In genomic region chr9:95875305-95876137, GRCh38 we compare ENCODE assay signal across 1 cellular context.
TF ChIP-seq lines count a peak whose summit lies in the region.

TSS of gene ERCC6L2 (plus strand) at chr9:95875691. CDS start at chr9:95876039, 348 bp downstream.

TF ChIP-seq in HEK293, 187 proteins besides CTCF, POLR2A, EP300 and RAD21 (continued from another document and continues in another):
- TF ChIP-seq ZNF391 (tag by site-specific recombination; IDR thresholded peaks at IDR 0.05; ENCODE audit: borderline replicate concordance, low read depth) (peak; percentile 23; the same call in 1 of the 2 replicates), ZNF16 (tag by site-specific recombination; IDR thresholded peaks at IDR 0.05; ENCODE audit: low read depth) (no peak), ZBTB1 (tag by site-specific recombination; IDR thresholded peaks at IDR 0.05) (no peak), GFI1B (tag by site-specific recombination; IDR thresholded peaks at IDR 0.05) (no peak), ZNF23 (tag by site-specific recombination; IDR thresholded peaks at IDR 0.05; ENCODE audit: borderline replicate concordance) (no peak), ZNF776 (tag by site-specific recombination; IDR thresholded peaks at IDR 0.05; ENCODE audit: borderline replicate concordance) (no peak), ZNF184 (tag by site-specific recombination; IDR thresholded peaks at IDR 0.05) (no peak), ZNF354C (tag by site-specific recombination; IDR thresholded peaks at IDR 0.05; ENCODE audit: borderline replicate concordance, low read depth) (no peak), ZNF645 (tag by site-specific recombination; IDR thresholded peaks at IDR 0.05) (no peak), ZNF76 (tag by site-specific recombination; IDR thresholded peaks at IDR 0.05; ENCODE audit: borderline replicate concordance, low read depth) (peak; percentile 63; the same call in 1 of the 2 replicates), ZNF777 (tag by site-specific recombination; IDR thresholded peaks at IDR 0.05; ENCODE audit: borderline replicate concordance) (no peak), ZNF175 (tag by site-specific recombination; IDR thresholded peaks at IDR 0.05) (no peak), SALL2 (tag by site-specific recombination; IDR thresholded peaks at IDR 0.05; ENCODE audit: borderline replicate concordance) (no peak), ZNF112 (tag by site-specific recombination; IDR thresholded peaks at IDR 0.05) (no peak), ZBTB44 (tag by site-specific recombination; IDR thresholded peaks at IDR 0.05) (no peak), KLF10 (tag by site-specific recombination; IDR thresholded peaks at IDR 0.05) (0 out of 2 replicates have a peak, but pooled peaks have one; percentile 27), ZXDB (tag by site-specific recombination; IDR thresholded peaks at IDR 0.05) (peak; percentile 79), PBX3 (CRISPR knock-in tag; IDR thresholded peaks at IDR 0.05) (peak; percentile 75; the same call in 1 of the 2 replicates), ZSCAN30 (tag by site-specific recombination; IDR thresholded peaks at IDR 0.05) (peak; percentile 96), ZNF544 (tag by site-specific recombination; IDR thresholded peaks at IDR 0.05) (no peak), ZNF280D (tag by site-specific recombination; IDR thresholded peaks at IDR 0.05) (no peak), ZIC2 (tag by site-specific recombination; IDR thresholded peaks at IDR 0.05) (no peak), OVOL3 (tag by site-specific recombination; IDR thresholded peaks at IDR 0.05) (no peak), ZSCAN4 (tag by site-specific recombination; IDR thresholded peaks at IDR 0.05) (0 out of 2 replicates have a peak, but pooled peaks have one; percentile 55), ZFP41 (tag by site-specific recombination; IDR thresholded peaks at IDR 0.05; ENCODE audit: borderline replicate concordance) (no peak), KLF9 (tag by site-specific recombination; IDR thresholded peaks at IDR 0.05; ENCODE audit: low read depth) (peak; percentile 45), ZBTB48 (tag by site-specific recombination; IDR thresholded peaks at IDR 0.05) (peak; percentile 63; the same call in 1 of the 2 replicates), ZNF792 (tag by site-specific recombination; IDR thresholded peaks at IDR 0.05) (peak; percentile 53; the same call in 1 of the 2 replicates), FEZF1 (tag by site-specific recombination; IDR thresholded peaks at IDR 0.05) (peak; percentile 30; the same call in 1 of the 2 replicates), HOXC10 (CRISPR knock-in tag; IDR thresholded peaks at IDR 0.05) (no peak), BCL11B (tag by site-specific recombination; IDR thresholded peaks at IDR 0.05; ENCODE audit: low read depth) (no peak), ZNF626 (tag by site-specific recombination; IDR thresholded peaks at IDR 0.05) (0 out of 2 replicates have a peak, but pooled peaks have one; percentile 26), ZNF658 (tag by site-specific recombination; IDR thresholded peaks at IDR 0.05) (no peak), ZNF600 (tag by site-specific recombination; IDR thresholded peaks at IDR 0.05) (peak; percentile 86), PRDM4 (tag by site-specific recombination; IDR thresholded peaks at IDR 0.05) (peak; percentile 8; the same call in 1 of the 2 replicates), ZNF514 (tag by site-specific recombination; IDR thresholded peaks at IDR 0.05) (no peak), ZNF785 (tag by site-specific recombination; IDR thresholded peaks at IDR 0.05) (no peak), ZNF202 (tag by site-specific recombination; IDR thresholded peaks at IDR 0.05; ENCODE audit: borderline replicate concordance) (no peak), ZNF664 (tag by site-specific recombination; IDR thresholded peaks at IDR 0.05) (no peak)
- TF ChIP-seq, protein P1, sequence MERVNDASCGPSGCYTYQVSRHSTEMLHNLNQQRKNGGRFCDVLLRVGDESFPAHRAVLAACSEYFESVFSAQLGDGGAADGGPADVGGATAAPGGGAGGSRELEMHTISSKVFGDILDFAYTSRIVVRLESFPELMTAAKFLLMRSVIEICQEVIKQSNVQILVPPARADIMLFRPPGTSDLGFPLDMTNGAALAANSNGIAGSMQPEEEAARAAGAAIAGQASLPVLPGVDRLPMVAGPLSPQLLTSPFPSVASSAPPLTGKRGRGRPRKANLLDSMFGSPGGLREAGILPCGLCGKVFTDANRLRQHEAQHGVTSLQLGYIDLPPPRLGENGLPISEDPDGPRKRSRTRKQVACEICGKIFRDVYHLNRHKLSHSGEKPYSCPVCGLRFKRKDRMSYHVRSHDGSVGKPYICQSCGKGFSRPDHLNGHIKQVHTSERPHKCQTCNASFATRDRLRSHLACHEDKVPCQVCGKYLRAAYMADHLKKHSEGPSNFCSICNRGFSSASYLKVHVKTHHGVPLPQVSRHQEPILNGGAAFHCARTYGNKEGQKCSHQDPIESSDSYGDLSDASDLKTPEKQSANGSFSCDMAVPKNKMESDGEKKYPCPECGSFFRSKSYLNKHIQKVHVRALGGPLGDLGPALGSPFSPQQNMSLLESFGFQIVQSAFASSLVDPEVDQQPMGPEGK (tag by site-specific recombination; IDR thresholded peaks at IDR 0.05) = peak; percentile 62
- TF ChIP-seq, protein P2, sequence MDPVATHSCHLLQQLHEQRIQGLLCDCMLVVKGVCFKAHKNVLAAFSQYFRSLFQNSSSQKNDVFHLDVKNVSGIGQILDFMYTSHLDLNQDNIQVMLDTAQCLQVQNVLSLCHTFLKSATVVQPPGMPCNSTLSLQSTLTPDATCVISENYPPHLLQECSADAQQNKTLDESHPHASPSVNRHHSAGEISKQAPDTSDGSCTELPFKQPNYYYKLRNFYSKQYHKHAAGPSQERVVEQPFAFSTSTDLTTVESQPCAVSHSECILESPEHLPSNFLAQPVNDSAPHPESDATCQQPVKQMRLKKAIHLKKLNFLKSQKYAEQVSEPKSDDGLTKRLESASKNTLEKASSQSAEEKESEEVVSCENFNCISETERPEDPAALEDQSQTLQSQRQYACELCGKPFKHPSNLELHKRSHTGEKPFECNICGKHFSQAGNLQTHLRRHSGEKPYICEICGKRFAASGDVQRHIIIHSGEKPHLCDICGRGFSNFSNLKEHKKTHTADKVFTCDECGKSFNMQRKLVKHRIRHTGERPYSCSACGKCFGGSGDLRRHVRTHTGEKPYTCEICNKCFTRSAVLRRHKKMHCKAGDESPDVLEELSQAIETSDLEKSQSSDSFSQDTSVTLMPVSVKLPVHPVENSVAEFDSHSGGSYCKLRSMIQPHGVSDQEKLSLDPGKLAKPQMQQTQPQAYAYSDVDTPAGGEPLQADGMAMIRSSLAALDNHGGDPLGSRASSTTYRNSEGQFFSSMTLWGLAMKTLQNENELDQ (tag by site-specific recombination; IDR thresholded peaks at IDR 0.05; ENCODE audit: low read depth) = no peak
- TF ChIP-seq, protein P3, sequence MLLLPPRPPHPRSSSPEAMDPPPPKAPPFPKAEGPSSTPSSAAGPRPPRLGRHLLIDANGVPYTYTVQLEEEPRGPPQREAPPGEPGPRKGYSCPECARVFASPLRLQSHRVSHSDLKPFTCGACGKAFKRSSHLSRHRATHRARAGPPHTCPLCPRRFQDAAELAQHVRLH (tag by site-specific recombination; IDR thresholded peaks at IDR 0.05) = no peak; the same call in none of the 2 replicates
- TF ChIP-seq, protein P4, sequence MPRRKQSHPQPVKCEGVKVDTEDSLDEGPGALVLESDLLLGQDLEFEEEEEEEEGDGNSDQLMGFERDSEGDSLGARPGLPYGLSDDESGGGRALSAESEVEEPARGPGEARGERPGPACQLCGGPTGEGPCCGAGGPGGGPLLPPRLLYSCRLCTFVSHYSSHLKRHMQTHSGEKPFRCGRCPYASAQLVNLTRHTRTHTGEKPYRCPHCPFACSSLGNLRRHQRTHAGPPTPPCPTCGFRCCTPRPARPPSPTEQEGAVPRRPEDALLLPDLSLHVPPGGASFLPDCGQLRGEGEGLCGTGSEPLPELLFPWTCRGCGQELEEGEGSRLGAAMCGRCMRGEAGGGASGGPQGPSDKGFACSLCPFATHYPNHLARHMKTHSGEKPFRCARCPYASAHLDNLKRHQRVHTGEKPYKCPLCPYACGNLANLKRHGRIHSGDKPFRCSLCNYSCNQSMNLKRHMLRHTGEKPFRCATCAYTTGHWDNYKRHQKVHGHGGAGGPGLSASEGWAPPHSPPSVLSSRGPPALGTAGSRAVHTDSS (tag by site-specific recombination; IDR thresholded peaks at IDR 0.05) = no peak
- TF ChIP-seq, protein P5, sequence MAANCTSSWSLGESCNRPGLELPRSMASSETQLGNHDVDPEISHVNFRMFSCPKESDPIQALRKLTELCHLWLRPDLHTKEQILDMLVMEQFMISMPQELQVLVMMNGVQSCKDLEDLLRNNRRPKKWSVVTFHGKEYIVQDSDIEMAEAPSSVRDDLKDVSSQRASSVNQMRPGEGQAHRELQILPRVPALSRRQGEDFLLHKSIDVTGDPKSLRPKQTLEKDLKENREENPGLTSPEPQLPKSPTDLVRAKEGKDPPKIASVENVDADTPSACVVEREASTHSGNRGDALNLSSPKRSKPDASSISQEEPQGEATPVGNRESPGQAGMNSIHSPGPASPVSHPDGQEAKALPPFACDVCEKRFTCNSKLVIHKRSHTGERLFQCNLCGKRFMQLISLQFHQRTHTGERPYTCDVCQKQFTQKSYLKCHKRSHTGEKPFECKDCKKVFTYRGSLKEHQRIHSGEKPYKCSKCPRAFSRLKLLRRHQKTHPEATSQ (tag by site-specific recombination; IDR thresholded peaks at IDR 0.05) = peak; percentile 97
